ENCODE assay signal across 9 cellular contexts in the genomic region with DNA sequence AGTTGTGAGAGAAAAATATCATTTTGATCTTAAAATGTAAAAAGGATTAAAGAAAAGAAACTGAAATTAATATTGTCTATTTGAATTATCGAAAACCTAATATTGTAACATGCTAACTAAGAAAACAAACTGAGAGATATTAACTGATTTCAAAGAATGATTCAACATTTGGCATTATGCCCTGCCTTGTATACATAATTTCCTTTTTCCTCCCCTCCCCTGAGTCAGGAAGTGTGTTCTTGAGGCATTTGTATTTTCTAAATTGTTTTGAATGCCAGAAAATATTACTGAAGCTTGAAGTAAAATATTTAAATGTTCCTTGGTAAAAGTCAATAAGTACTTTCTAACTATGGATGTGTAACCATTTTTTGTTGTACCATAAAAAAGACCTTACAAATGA. TPM values are rescaled to one million over a fixed set of nuclear protein-coding genes. Genes with fewer than 3 reads are reported as not detected.
DNase-seq lines count a peak whose midpoint lies in the region; ATAC-seq and TF ChIP-seq lines count a peak whose summit lies in the region.
"Had no signal": no experiment of that assay in that cellular context is flagged by ENCODE, and none has a peak within 500 bp of the region (broad histone marks: within the 10 kb centered on the region; RNA-seq: fewer than 3 reads in every experiment).

No MANE protein-coding gene starts in this region.

- TF ChIP-seq CTCF in smooth muscle cell (IDR thresholded peaks at IDR 0.05; ENCODE audit: borderline replicate concordance, insufficient read depth, poor library complexity, severe bottlenecking), result no peak
- no peak for TF ChIP-seq CTCF in BE2C (IDR thresholded peaks at IDR 0.05; ENCODE audit: low read depth, low read length)

- H3K9me3 ChIP-seq in smooth muscle cell (replicated peaks; ENCODE audit: low read depth) (peaks cover 5% of the 10 kb centered on the region), BE2C (no peaks in the 10 kb centered on the region)

- no peaks in the 10 kb centered on the region for H3K36me3 ChIP-seq in smooth muscle cell (ENCODE audit: low read depth)
- H3K36me3 ChIP-seq in BE2C, result no peaks in the 10 kb centered on the region

- no peak overlapping the region for H3K9ac ChIP-seq in smooth muscle cell (ENCODE audit: low read depth)

- H3K4me3 ChIP-seq in smooth muscle cell (no peak overlapping the region), BE2C (ENCODE audit: low read depth, low read length) (no peak overlapping the region)

- ATAC-seq in HG03442 (IDR thresholded peaks at IDR 0.05; ENCODE audit: unreplicated experiment), result no peak

- H3K27ac ChIP-seq in epithelial cell of prostate (peak overlapping the region; percentile 15), smooth muscle cell (ENCODE audit: low read depth) (no peak overlapping the region)

- DNase-seq in NCI-H146 (lab: John Stamatoyannopoulos, UW), result peak; percentile 3
- no peak for DNase-seq in NCI-H146 treated with DMSO at 0.1 percent for 48 hours (lab: John Stamatoyannopoulos, UW; ENCODE audit: unreplicated experiment)
- DNase-seq in OCI-M1 (lab: John Stamatoyannopoulos, UW), result peak; percentile 39
- no peak for DNase-seq in epithelial cell of prostate (ENCODE audit: low read depth, low spot score)
- no peak for DNase-seq in smooth muscle cell (lab: John Stamatoyannopoulos, UW; ENCODE audit: unreplicated experiment)
- no peak for DNase-seq in BE2C
- DNase-seq in stimulated activated CD4-positive, alpha-beta T cell treated with anti-CD3 and anti-CD28 coated beads, Interleukin-4, amount 100 ng/mL, for 1 hour, result no peak
- DNase-seq: activated CD4-positive, alpha-beta memory T cell treated with anti-CD3 and anti-CD28 coated beads for 36 hours had no signal

- no peaks in the 10 kb centered on the region for H3K79me2 ChIP-seq in smooth muscle cell (ENCODE audit: low read depth)

- 69% methylated on average over 1 of the region's 1 CpG for WGBS in smooth muscle cell (ENCODE audit: low lambda C conversion rate)

- no peaks in the 10 kb centered on the region for H3F3A ChIP-seq in smooth muscle cell (ENCODE audit: low read depth)

- peaks cover 13% of the 10 kb centered on the region for H4K20me1 ChIP-seq in smooth muscle cell (ENCODE audit: low read depth)

- H3K4me1 ChIP-seq in smooth muscle cell (ENCODE audit: low read depth), result peaks cover 7% of the 10 kb centered on the region
- H3K4me1 ChIP-seq in BE2C, result no peaks in the 10 kb centered on the region

- peak overlapping the region; percentile 14 for H3K4me2 ChIP-seq in smooth muscle cell

- H3K27me3 ChIP-seq in smooth muscle cell (ENCODE audit: low read depth) (no peaks in the 10 kb centered on the region), BE2C (no peaks in the 10 kb centered on the region)

- H2AFZ ChIP-seq in smooth muscle cell (ENCODE audit: low read depth), result no peak overlapping the region

RNA-seq across cellular contexts. Expression of gene RPS6KA3, which starts 49.4 kb away (rescaled TPM):
- total RNA-seq in smooth muscle cell, result 37.2 and 38.9 TPM in 2 replicates
- 14.7 and 15.4 TPM in 2 replicates for polyA plus RNA-seq in smooth muscle cell
- polyA plus RNA-seq in BE2C (2012; ENCODE audit: insufficient read depth, insufficient read length, low read depth), result 11.4 TPM

Comparison
In these comparisons a context has a peak if more than half of its experiments do, and no peak if none do; other contexts are left out.
1. DNase-seq: peak in NCI-H146 (single experiment) and OCI-M1 (single experiment); none in NCI-H146 treated with DMSO at 0.1 percent for 48 hours (single experiment), epithelial cell of prostate (single experiment), smooth muscle cell (single experiment), BE2C (single experiment) and stimulated activated CD4-positive, alpha-beta T cell treated with anti-CD3 and anti-CD28 coated beads, Interleukin-4, amount 100 ng/mL, for 1 hour (single experiment).